In the genomic region with DNA sequence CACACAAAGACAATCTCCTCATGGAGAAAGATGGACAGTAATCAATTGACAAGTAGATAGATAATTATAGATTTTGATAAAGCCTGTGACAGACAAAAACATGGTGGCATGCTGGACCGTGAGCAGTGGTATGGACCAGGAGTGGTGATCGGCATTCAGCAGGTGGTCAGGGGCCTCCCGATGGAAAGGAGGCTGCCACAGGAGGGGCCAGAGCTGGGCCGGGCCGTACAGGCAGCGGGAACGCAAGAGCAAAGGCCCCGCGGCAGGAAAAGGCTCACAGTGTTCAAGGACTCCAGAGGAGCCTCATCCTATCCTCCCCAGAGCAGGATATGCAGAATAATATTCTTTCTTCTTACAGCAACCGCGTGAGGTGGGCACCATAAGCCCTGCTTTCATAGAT, we compare ENCODE assay signal across 27 cellular contexts.
"Had no signal": no experiment of that assay in that cellular context is flagged by ENCODE, and none has a peak within 500 bp of the region (broad histone marks: within the 10 kb centered on the region; RNA-seq: fewer than 3 reads in every experiment).

No MANE protein-coding gene starts in this region.

- ATAC-seq: natural killer cell; stimulated activated effector memory CD8-positive, alpha-beta T cell treated with anti-CD3 and anti-CD28 coated beads, Interleukin-12 subunit alpha, Interleukin-12 subunit beta, amount 100 ng/mL, for 72 hours; stimulated activated naive B cell treated with anti-CD40 and anti-IgM and Interleukin-4, amounts not matched to agents 10 μg/mL and 1 μg/mL and 100 μg/mL, for 72 hours had no signal

- H3K36me3 ChIP-seq: neural progenitor cell, ovary, stomach, thoracic aorta, tibial artery, transverse colon, upper lobe of right lung, uterus had no signal

- DNase-seq: naive B cell; natural killer cell; occipital lobe; ovary; posterior cingulate gyrus; stimulated activated CD4-positive, alpha-beta T cell treated with anti-CD3 and anti-CD28 coated beads, Interleukin-15, amount 100 ng/mL, for 24 hours; stimulated activated CD4-positive, alpha-beta T cell treated with anti-CD3 and anti-CD28 coated beads, Interleukin-2, amount 100 ng/mL, for 24 hours; stimulated activated CD4-positive, alpha-beta T cell treated with anti-CD3 and anti-CD28 coated beads, Interleukin-2, amount 100 ng/mL, for 48 hours; stimulated activated CD4-positive, alpha-beta T cell treated with anti-CD3 and anti-CD28 coated beads, Interleukin-4, amount 100 ng/mL, for 24 hours; stimulated activated naive B cell treated with anti-CD40 and anti-IgM and Interleukin-4, amounts not matched to agents 10 μg/mL and 1 μg/mL and 100 μg/mL, for 72 hours; stimulated activated naive CD4-positive, alpha-beta T cell treated with Interleukin-2 at 50 U/mL for 16 hours; stomach; tibial artery; upper lobe of right lung had no signal

- H3K4me1 ChIP-seq: neural progenitor cell, psoas muscle had no signal

- H3K4me3 ChIP-seq: neural progenitor cell, ovary, psoas muscle, skin epidermis, smooth muscle cell, stomach, thoracic aorta, tibial artery, transverse colon, upper lobe of right lung, uterus had no signal

- H3K9ac ChIP-seq: neural progenitor cell, parathyroid adenoma had no signal

- H2AFZ ChIP-seq: neural progenitor cell, parathyroid adenoma had no signal

- H3K27ac ChIP-seq: neural progenitor cell, ovary, parathyroid adenoma, psoas muscle, skin epidermis, stomach, tibial artery, transverse colon, upper lobe of right lung had no signal

- H3K9me3 ChIP-seq: ovary, psoas muscle, stomach, thoracic aorta, tibial artery, transverse colon, upper lobe of right lung, uterus had no signal

- H3K4me2 ChIP-seq: neural progenitor cell, smooth muscle cell had no signal

- H3K27me3 ChIP-seq: neural progenitor cell, ovary, transverse colon, upper lobe of right lung, uterus had no signal

- H3K27ac Mint-ChIP-seq: natural killer cell; neural progenitor cell; progenitor cell of endocrine pancreas; stimulated activated effector memory CD8-positive, alpha-beta T cell treated with anti-CD3 and anti-CD28 coated beads, Interleukin-12 subunit alpha, Interleukin-12 subunit beta, amount 100 ng/mL, for 72 hours; stimulated activated naive B cell treated with anti-CD40 and anti-IgM and Interleukin-4, amounts not matched to agents 10 μg/mL and 1 μg/mL and 100 μg/mL, for 72 hours; stimulated activated naive CD8-positive, alpha-beta T cell treated with anti-CD3 and anti-CD28 coated beads, Interleukin-15, Interleukin-2, amounts not matched to agents 100 ng/mL and 50 ng/mL, for 24 hours had no signal

- H3K9me3 Mint-ChIP-seq: naive B cell; natural killer cell; nephron; neural progenitor cell; stimulated activated effector memory CD8-positive, alpha-beta T cell treated with anti-CD3 and anti-CD28 coated beads, Interleukin-12 subunit alpha, Interleukin-12 subunit beta, amount 100 ng/mL, for 72 hours; stimulated activated naive B cell treated with anti-CD40 and anti-IgM and Interleukin-4, amounts not matched to agents 10 μg/mL and 1 μg/mL and 100 μg/mL, for 72 hours; stimulated activated naive CD8-positive, alpha-beta T cell treated with anti-CD3 and anti-CD28 coated beads, Interleukin-15, Interleukin-2, amounts not matched to agents 100 ng/mL and 50 ng/mL, for 24 hours; type B pancreatic cell had no signal

- H3K4me3 Mint-ChIP-seq: naive B cell; natural killer cell; neural progenitor cell; stimulated activated effector memory CD8-positive, alpha-beta T cell treated with anti-CD3 and anti-CD28 coated beads, Interleukin-12 subunit alpha, Interleukin-12 subunit beta, amount 100 ng/mL, for 72 hours; stimulated activated naive B cell treated with anti-CD40 and anti-IgM and Interleukin-4, amounts not matched to agents 10 μg/mL and 1 μg/mL and 100 μg/mL, for 72 hours; stimulated activated naive CD8-positive, alpha-beta T cell treated with anti-CD3 and anti-CD28 coated beads, Interleukin-15, Interleukin-2, amounts not matched to agents 100 ng/mL and 50 ng/mL, for 24 hours; type B pancreatic cell had no signal

- H3K4me1 Mint-ChIP-seq: naive B cell; natural killer cell; stimulated activated effector memory CD8-positive, alpha-beta T cell treated with anti-CD3 and anti-CD28 coated beads, Interleukin-12 subunit alpha, Interleukin-12 subunit beta, amount 100 ng/mL, for 72 hours; stimulated activated naive B cell treated with anti-CD40 and anti-IgM and Interleukin-4, amounts not matched to agents 10 μg/mL and 1 μg/mL and 100 μg/mL, for 72 hours had no signal

- H3K36me3 Mint-ChIP-seq: naive B cell; natural killer cell; neural progenitor cell; stimulated activated effector memory CD8-positive, alpha-beta T cell treated with anti-CD3 and anti-CD28 coated beads, Interleukin-12 subunit alpha, Interleukin-12 subunit beta, amount 100 ng/mL, for 72 hours; stimulated activated naive B cell treated with anti-CD40 and anti-IgM and Interleukin-4, amounts not matched to agents 10 μg/mL and 1 μg/mL and 100 μg/mL, for 72 hours; type B pancreatic cell had no signal
